8 cellular contexts compared by ENCODE assay signal in the genomic region with DNA sequence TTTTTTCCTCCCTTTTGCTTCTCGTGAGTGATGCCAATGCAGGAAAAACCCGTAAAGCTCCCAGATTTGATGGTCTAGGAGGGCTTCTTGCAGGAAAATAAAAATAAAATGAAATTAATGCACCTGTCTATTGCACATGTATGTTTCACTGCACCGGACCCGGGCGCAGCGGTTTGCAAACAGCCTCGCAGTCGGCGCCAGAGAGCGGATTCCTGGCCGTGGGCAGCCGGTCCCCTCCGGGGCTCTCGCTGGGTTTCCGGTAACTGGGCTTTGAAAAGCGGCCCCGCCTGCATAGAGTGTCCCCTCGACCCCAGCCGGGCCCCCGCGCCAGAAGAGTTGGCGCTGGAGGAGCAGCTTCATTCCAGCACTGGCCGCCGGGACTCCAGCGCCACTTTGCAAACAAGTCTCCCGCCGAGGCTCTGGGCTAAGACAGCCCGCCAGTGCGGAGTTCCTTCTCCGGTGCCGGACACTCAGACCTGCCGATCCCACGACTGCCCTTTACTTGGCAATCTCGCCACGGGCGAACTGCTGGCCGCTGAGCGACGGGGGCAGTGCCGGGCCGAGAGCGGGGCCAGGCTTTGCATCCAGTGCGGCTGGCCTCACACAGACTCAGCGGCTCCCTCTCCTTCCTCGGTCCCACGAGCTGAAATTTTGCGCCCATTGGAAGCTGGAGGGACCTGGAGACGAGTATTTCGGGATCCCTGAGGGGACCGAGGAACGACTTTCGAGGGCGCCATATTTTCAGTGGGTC. TPM values are rescaled to one million over a fixed set of nuclear protein-coding genes. Genes with fewer than 3 reads are reported as not detected.
A peak's percentile ranks its signal among the peaks of the same experiment; 100 is the strongest.
DNase-seq lines count a peak whose midpoint lies in the region; TF ChIP-seq lines count a peak whose summit lies in the region.

No MANE protein-coding gene starts in this region.

- peak overlapping the region; percentile 76 to 90 for H3K27ac ChIP-seq in coronary artery

- DNase-seq in A172 (ENCODE audit: low spot score) (peak; percentile 8), HT-29 (ENCODE audit: low spot score) (peak; percentile 59), UCSD-AML1 (lab: John Stamatoyannopoulos, UW; ENCODE audit: unreplicated experiment) (peak; percentile 31), coronary artery (ENCODE audit: low spot score) (peak; percentile 79), left kidney (ENCODE audit: low read depth, low spot score) (peak; percentile 72), MV-4-11 (lab: John Stamatoyannopoulos, UW) (no peak)
- DNase-seq in stimulated activated CD4-positive, alpha-beta T cell treated with anti-CD3 and anti-CD28 coated beads, Interleukin-2, amount 100 ng/mL, for 24 hours: peak; percentile 26 to 48

- peak overlapping the region; percentile 80 for H3K4me3 ChIP-seq in GM12875 (ENCODE audit: low read depth, low read length)
- H3K4me3 ChIP-seq in coronary artery: peak overlapping the region; percentile 95

- TF ChIP-seq CTCF in GM12875 (IDR thresholded peaks at IDR 0.05; ENCODE audit: borderline replicate concordance, insufficient read depth, low read depth, low read length) (no peak), coronary artery (IDR thresholded peaks at IDR 0.05) (no peak)

RNA-seq across cellular contexts. Expression of a gene that starts 0.6 kb away (rescaled TPM):
- 22.3 and 23.3 TPM in 2 replicates for total RNA-seq in A172 (2014; rRNA removed; shearing (Covaris generic))
- total RNA-seq in HT-29 (2014; rRNA removed; shearing (Covaris generic)): 0.47 and 1.4 TPM in 2 replicates
